Comparison of ENCODE assay signal across 15 cellular contexts in the genomic region with DNA sequence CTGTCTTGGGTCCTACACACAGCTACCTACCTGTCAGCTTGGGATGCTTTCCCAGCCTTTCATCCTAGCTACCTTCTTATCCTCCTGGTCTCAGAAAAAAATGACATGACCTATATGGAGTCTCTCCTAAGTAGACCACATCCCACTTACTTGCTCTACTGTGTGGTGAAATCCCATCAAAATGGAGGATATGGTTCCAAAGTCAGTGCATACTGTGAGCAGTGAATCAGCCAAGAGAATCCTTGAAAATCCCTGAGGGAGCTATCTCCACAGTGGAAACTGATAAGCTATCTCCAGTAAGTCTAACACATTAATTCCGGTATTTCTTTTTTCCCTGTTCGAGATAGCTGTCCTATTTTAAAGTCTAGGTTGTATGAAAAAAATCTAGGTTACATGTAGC.
A peak's percentile ranks its signal among the peaks of the same experiment; 100 is the strongest.
DNase-seq lines count a peak whose midpoint lies in the region; ATAC-seq and TF ChIP-seq lines count a peak whose summit lies in the region.
"Had no signal": no experiment of that assay in that cellular context is flagged by ENCODE, and none has a peak within 500 bp of the region (broad histone marks: within the 10 kb centered on the region; RNA-seq: fewer than 3 reads in every experiment).

No MANE protein-coding gene starts in this region.

- peaks cover 22% of the 10 kb centered on the region for H3K4me1 ChIP-seq in PC-9 (replicated peaks; ENCODE audit: insufficient read depth)
- peaks cover 14% of the 10 kb centered on the region for H3K4me1 ChIP-seq in hepatocyte (ENCODE audit: insufficient read depth)
- peaks cover 6 to 11% of the 10 kb centered on the region in 2 experiments for H3K4me1 ChIP-seq in trophoblast cell (ENCODE audit: control insufficient read depth in 1 of 2, insufficient read depth in 2 of 2, low read length in 2 of 2)

- no peak overlapping the region for H2BK120ac ChIP-seq in trophoblast cell (ENCODE audit: insufficient read depth, low read length, poor library complexity)

- no peak overlapping the region for H3K4me2 ChIP-seq in PC-9
- peak overlapping the region; percentile 31 for H3K4me2 ChIP-seq in hepatocyte
- H3K4me2 ChIP-seq in trophoblast cell (ENCODE audit: low read length): no peak overlapping the region

- H2AFZ ChIP-seq in PC-9: no peak overlapping the region
- H2AFZ ChIP-seq in hepatocyte: no peak overlapping the region
- H2AFZ ChIP-seq in trophoblast cell (ENCODE audit: insufficient read depth, low read length, poor library complexity): no peak overlapping the region
- H2AFZ ChIP-seq: GM23248 had no signal

- intact Hi-C loops in PC-9 (cut with micrococcal nuclease; ENCODE audit: unreplicated experiment): loop anchor here (5.0 to 10.0 kb wide), 2 partner anchors 59 to 702 kb away; partner anchors contain the start of gene JUN
- intact Hi-C loops in cardiac septum (cut with DNase I): no loop called here

- H3K79me2 ChIP-seq in PC-9 (ENCODE audit: low read depth) (no peaks in the 10 kb centered on the region), hepatocyte (no peaks in the 10 kb centered on the region), trophoblast cell (ENCODE audit: control insufficient read depth, insufficient read depth, low read length, poor library complexity) (no peaks in the 10 kb centered on the region)

- H3K36me3 ChIP-seq in PC-9 (ENCODE audit: low read depth) (no peaks in the 10 kb centered on the region), brain microvascular endothelial cell (replicated peaks) (no peaks in the 10 kb centered on the region), hepatocyte (replicated peaks; ENCODE audit: insufficient read depth, low read depth) (no peaks in the 10 kb centered on the region), trophoblast cell (ENCODE audit: control insufficient read depth in 1 of 2, insufficient read depth in 2 of 2, low read length in 2 of 2) (no peaks in the 10 kb centered on the region)

- no peak for TF ChIP-seq CTCF in PC-9 (conservative IDR thresholded peaks at IDR 0.05)
- TF ChIP-seq CTCF in brain microvascular endothelial cell (IDR thresholded peaks at IDR 0.05; ENCODE audit: low read depth, low read length, missing control alignments): no peak
- no peak for TF ChIP-seq CTCF in hepatocyte (IDR thresholded peaks at IDR 0.05; ENCODE audit: poor library complexity)

- no peak overlapping the region for H3K18ac ChIP-seq in trophoblast cell (ENCODE audit: low read length)

- POLR2A ChIA-PET in PC-9 (lab: Charles Lee; ENCODE audit: unreplicated experiment): no interaction called here

- no peak for ATAC-seq in HG02970 (IDR thresholded peaks at IDR 0.05; ENCODE audit: low FRiP score, unreplicated experiment)
- ATAC-seq: K562 had no signal

- H3K27me3 ChIP-seq in PC-9 (ENCODE audit: insufficient read depth, low read depth) (no peaks in the 10 kb centered on the region), brain microvascular endothelial cell (replicated peaks) (no peaks in the 10 kb centered on the region), hepatocyte (no peaks in the 10 kb centered on the region), trophoblast cell (ENCODE audit: insufficient read depth, low read length) (no peaks in the 10 kb centered on the region)

- H3F3A ChIP-seq in PC-9 (ENCODE audit: insufficient read depth, low read depth): 0 out of 2 replicates have a peak, but pooled peaks cover 6% of the 10 kb centered on the region

- peak overlapping the region; percentile 62 for H4K91ac ChIP-seq in trophoblast cell (ENCODE audit: low read depth, low read length)

- H3K4me3 ChIP-seq in PC-9 (no peak overlapping the region), brain microvascular endothelial cell (ENCODE audit: low read depth, low read length) (no peak overlapping the region), hepatocyte (no peak overlapping the region), trophoblast cell (ENCODE audit: low read depth, low read length) (no peak overlapping the region)
- H3K4me3 ChIP-seq: GM23248, K562 had no signal

- no peak overlapping the region for H3K23ac ChIP-seq in trophoblast cell (ENCODE audit: low read length)

- H4K20me1 ChIP-seq in PC-9 (ENCODE audit: insufficient read depth) (no peaks in the 10 kb centered on the region), hepatocyte (ENCODE audit: insufficient read depth, poor library complexity, severe bottlenecking) (no peaks in the 10 kb centered on the region)

- DNase-seq in PC-9 (no peak), brain microvascular endothelial cell (no peak), hepatocyte (ENCODE audit: low spot score) (no peak), trophoblast cell (peak; percentile 33 to 72), cardiac septum (ENCODE audit: low spot score) (no peak), NAMALWA (ENCODE audit: low spot score) (no peak)
- DNase-seq: DMS79 treated with DMSO at 0.1 percent for 48 hours, GDM1, GM23248, NCI-H1092, NCI-H345, NCI-H526 treated with DMSO at 0.1 percent for 48 hours had no signal

- BruUV-seq in PC-9 (replicated peaks; lab: Mats Ljungman, UMichigan): no TSS peak

- H4K12ac ChIP-seq in trophoblast cell (ENCODE audit: low read depth, low read length): no peak overlapping the region

- peaks cover 5% of the 10 kb centered on the region for H3K79me1 ChIP-seq in trophoblast cell (ENCODE audit: low read length)

- H2AK5ac ChIP-seq in trophoblast cell (ENCODE audit: low read length): no peak overlapping the region

- peak overlapping the region; percentile 7 for H2BK5ac ChIP-seq in trophoblast cell (ENCODE audit: low read depth, low read length, poor library complexity)

- H4K8ac ChIP-seq in trophoblast cell (ENCODE audit: low read depth, low read length): no peak overlapping the region

- H3K9ac ChIP-seq in trophoblast cell (ENCODE audit: low read length): no peak overlapping the region
- H3K9ac ChIP-seq: GM23248 had no signal

- H3K14ac ChIP-seq in trophoblast cell (ENCODE audit: low read length): no peak overlapping the region

- H3K9me2 ChIP-seq in PC-9 (ENCODE audit: insufficient read depth) (no peaks in the 10 kb centered on the region), hepatocyte (replicated peaks; ENCODE audit: insufficient read depth) (no peaks in the 10 kb centered on the region)

- WGBS in hepatocyte (ENCODE audit: low lambda C conversion rate, missing lambda C conversion rate): 50% methylated on average over 2 of the region's 2 CpGs
- no CpG with 5 or more reads among the region's 2 CpGs for WGBS in trophoblast cell (ENCODE audit: extremely low coverage, insufficient coverage, insufficient read length)

- peak overlapping the region; percentile 16; the same call in 1 of the 2 replicates for H3K27ac ChIP-seq in PC-9
- peak overlapping the region; percentile 30 for H3K27ac ChIP-seq in brain microvascular endothelial cell
- H3K27ac ChIP-seq in hepatocyte: peak overlapping the region; percentile 60
- H3K27ac ChIP-seq in trophoblast cell (ENCODE audit: low read depth, low read length): no peak overlapping the region
- H3K27ac ChIP-seq: HL-60 had no signal

- H2BK12ac ChIP-seq in trophoblast cell (ENCODE audit: low read length): peak overlapping the region; percentile 2

- in situ Hi-C loops in brain microvascular endothelial cell (cut with HindIII; ENCODE audit: low pct_ligation_motif_present, low sequenced_read_pairs): no loop called here

- H3K4ac ChIP-seq in trophoblast cell (ENCODE audit: low read depth, low read length): no peak overlapping the region

- H3K9me3 ChIP-seq in PC-9 (ENCODE audit: insufficient read depth, low read depth) (no peaks in the 10 kb centered on the region), hepatocyte (ENCODE audit: low read depth) (no peaks in the 10 kb centered on the region), trophoblast cell (ENCODE audit: insufficient read depth, low read depth, low read length) (no peaks in the 10 kb centered on the region)

- CTCF ChIA-PET in PC-9 (lab: Charles Lee): no interaction called here

Comparison
In these comparisons a context has a peak if more than half of its experiments do, and no peak if none do; other contexts are left out.
1. DNase-seq: peak in trophoblast cell (2 of 2); none in PC-9 (0 of 2), brain microvascular endothelial cell (single experiment), hepatocyte (single experiment), cardiac septum (single experiment) and NAMALWA (single experiment).